Comparison of ENCODE assay signal across 8 cellular contexts in the genomic region with DNA sequence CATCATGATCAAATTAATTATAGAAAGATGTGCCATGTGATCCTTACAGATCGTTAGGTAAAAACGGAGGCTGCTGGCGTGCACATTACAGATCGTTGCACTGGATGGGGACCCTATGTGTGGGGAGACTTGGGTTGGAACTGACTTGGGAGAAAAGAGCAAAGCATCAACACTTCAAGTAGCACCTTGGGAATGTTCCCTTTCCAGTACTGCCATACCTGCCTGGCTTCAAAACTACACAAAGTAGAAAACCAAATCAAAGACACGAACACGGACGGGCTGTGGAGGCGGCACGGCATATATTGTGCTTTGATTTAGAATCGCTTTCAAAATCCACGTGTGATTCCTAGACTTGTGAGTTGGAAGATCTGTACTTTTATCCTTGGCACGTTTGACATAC. TPM values are rescaled to one million over a fixed set of nuclear protein-coding genes. Genes with fewer than 3 reads are reported as not detected.
DNase-seq lines count a peak whose midpoint lies in the region; ATAC-seq and TF ChIP-seq lines count a peak whose summit lies in the region.

No MANE protein-coding gene starts in this region.

- no peak for TF ChIP-seq POLR2A in tibial nerve (IDR thresholded peaks at IDR 0.05)

- ATAC-seq in activated CD8-positive, alpha-beta memory T cell treated with anti-CD3 and anti-CD28 coated beads, Interleukin-2, amount 10 ng/mL, durations not matched to agents 7 days and 5 days = no peak
- ATAC-seq in HG03469 (IDR thresholded peaks at IDR 0.05; ENCODE audit: unreplicated experiment) (no peak), GM21390 (IDR thresholded peaks at IDR 0.05; ENCODE audit: unreplicated experiment) (no peak)

- H3K9me3 ChIP-seq in tibial nerve = no peaks in the 10 kb centered on the region

- peak overlapping the region; percentile 73 for H3K27ac Mint-ChIP-seq in activated CD8-positive, alpha-beta memory T cell treated with anti-CD3 and anti-CD28 coated beads, Interleukin-2, amount 10 ng/mL, durations not matched to agents 7 days and 5 days
- peak overlapping the region; percentile 85 for H3K27ac Mint-ChIP-seq in activated T-helper 2 cell treated with anti-CD3 and anti-CD28 coated beads, Interferon-gamma antibody, Interleukin-2, Interleukin-4, amounts not matched to agents 10 μg/mL and 5 μg/mL and 100 μg/mL, durations not matched to agents 14 hours and 24 hours and 36 hours

- 10 to 53% methylated on average over 12 of the region's 12 CpGs for WGBS in tibial nerve, 2 donors

- no peak for DNase-seq in activated CD8-positive, alpha-beta memory T cell treated with anti-CD3 and anti-CD28 coated beads, Interleukin-2, amount 10 ng/mL, durations not matched to agents 7 days and 5 days
- no peak for DNase-seq in activated CD8-positive, alpha-beta memory T cell treated with anti-CD3 and anti-CD28 coated beads for 24 hours
- DNase-seq in activated T-helper 2 cell treated with anti-CD3 and anti-CD28 coated beads, Interferon-gamma antibody, Interleukin-2, Interleukin-4, amounts not matched to agents 10 μg/mL and 5 μg/mL and 100 μg/mL, durations not matched to agents 14 hours and 24 hours and 36 hours (ENCODE audit: low spot score) = no peak
- DNase-seq in left kidney (ENCODE audit: low read depth, low spot score) = peak; percentile 16
- DNase-seq in tibial nerve (ENCODE audit: low spot score in 2 of 2) = no peak
- DNase-seq in foreskin melanocyte = no peak

- H3K27me3 ChIP-seq in tibial nerve = no peaks in the 10 kb centered on the region

- H3K4me1 Mint-ChIP-seq in activated CD8-positive, alpha-beta memory T cell treated with anti-CD3 and anti-CD28 coated beads, Interleukin-2, amount 10 ng/mL, durations not matched to agents 7 days and 5 days = peaks cover 60% of the 10 kb centered on the region
- peaks cover 40% of the 10 kb centered on the region for H3K4me1 Mint-ChIP-seq in activated T-helper 2 cell treated with anti-CD3 and anti-CD28 coated beads, Interferon-gamma antibody, Interleukin-2, Interleukin-4, amounts not matched to agents 10 μg/mL and 5 μg/mL and 100 μg/mL, durations not matched to agents 14 hours and 24 hours and 36 hours (ENCODE audit: low read depth)

- no peaks in the 10 kb centered on the region for H3K9me3 Mint-ChIP-seq in activated CD8-positive, alpha-beta memory T cell treated with anti-CD3 and anti-CD28 coated beads, Interleukin-2, amount 10 ng/mL, durations not matched to agents 7 days and 5 days (ENCODE audit: low read depth)
- H3K9me3 Mint-ChIP-seq in activated T-helper 2 cell treated with anti-CD3 and anti-CD28 coated beads, Interferon-gamma antibody, Interleukin-2, Interleukin-4, amounts not matched to agents 10 μg/mL and 5 μg/mL and 100 μg/mL, durations not matched to agents 14 hours and 24 hours and 36 hours = no peaks in the 10 kb centered on the region

- no peaks in the 10 kb centered on the region for H3K36me3 ChIP-seq in tibial nerve

- intact Hi-C loops in activated T-helper 2 cell treated with anti-CD3 and anti-CD28 coated beads, Interferon-gamma antibody, Interleukin-2, Interleukin-4, amounts not matched to agents 10 μg/mL and 5 μg/mL and 100 μg/mL, durations not matched to agents 14 hours and 24 hours and 36 hours (cut with micrococcal nuclease) = loop anchor here (5.0 kb wide), 1 partner anchor 88 kb away; no protein-coding TSS in a partner anchor

- peak overlapping the region in 3 of 4 donors; percentile 83 to 92 (median 90) for H3K27ac ChIP-seq in tibial nerve

- H3K4me3 Mint-ChIP-seq in activated CD8-positive, alpha-beta memory T cell treated with anti-CD3 and anti-CD28 coated beads, Interleukin-2, amount 10 ng/mL, durations not matched to agents 7 days and 5 days = peak overlapping the region; percentile 76
- H3K4me3 Mint-ChIP-seq in activated T-helper 2 cell treated with anti-CD3 and anti-CD28 coated beads, Interferon-gamma antibody, Interleukin-2, Interleukin-4, amounts not matched to agents 10 μg/mL and 5 μg/mL and 100 μg/mL, durations not matched to agents 14 hours and 24 hours and 36 hours (ENCODE audit: low read depth) = peak overlapping the region; percentile 77

- H3K36me3 Mint-ChIP-seq in activated CD8-positive, alpha-beta memory T cell treated with anti-CD3 and anti-CD28 coated beads, Interleukin-2, amount 10 ng/mL, durations not matched to agents 7 days and 5 days = peaks cover 22% of the 10 kb centered on the region
- H3K36me3 Mint-ChIP-seq in activated T-helper 2 cell treated with anti-CD3 and anti-CD28 coated beads, Interferon-gamma antibody, Interleukin-2, Interleukin-4, amounts not matched to agents 10 μg/mL and 5 μg/mL and 100 μg/mL, durations not matched to agents 14 hours and 24 hours and 36 hours (ENCODE audit: low read depth) = peaks cover 27% of the 10 kb centered on the region

- H3K4me3 ChIP-seq in tibial nerve = peak overlapping the region; percentile 48 to 72 (median 54)

- CTCF ChIA-PET in activated CD8-positive, alpha-beta memory T cell treated with anti-CD3 and anti-CD28 coated beads, Interleukin-2, amount 10 ng/mL, durations not matched to agents 7 days and 5 days (lab: Charles Lee) = interaction anchor here (0.7 to 1.3 kb wide), 2 partner anchors 13 kb away, joined by 3 to 4 read pairs; no protein-coding TSS in a partner anchor

- no peak for TF ChIP-seq EP300 in tibial nerve (IDR thresholded peaks at IDR 0.05)

- no peaks in the 10 kb centered on the region for H3K27me3 Mint-ChIP-seq in activated CD8-positive, alpha-beta memory T cell treated with anti-CD3 and anti-CD28 coated beads, Interleukin-2, amount 10 ng/mL, durations not matched to agents 7 days and 5 days
- H3K27me3 Mint-ChIP-seq in activated T-helper 2 cell treated with anti-CD3 and anti-CD28 coated beads, Interferon-gamma antibody, Interleukin-2, Interleukin-4, amounts not matched to agents 10 μg/mL and 5 μg/mL and 100 μg/mL, durations not matched to agents 14 hours and 24 hours and 36 hours (ENCODE audit: low read depth) = no peaks in the 10 kb centered on the region

- no peak for TF ChIP-seq CTCF in tibial nerve (IDR thresholded peaks at IDR 0.05)

- H3K4me1 ChIP-seq in tibial nerve = peaks cover 0 to 30% (median 4%) of the 10 kb centered on the region in 4 donors

RNA-seq across cellular contexts. Expression of a gene that starts 0.9 kb away (rescaled TPM):
- total RNA-seq in activated CD8-positive, alpha-beta memory T cell treated with anti-CD3 and anti-CD28 coated beads, Interleukin-2, amount 10 ng/mL, durations not matched to agents 7 days and 5 days = 1 to 10 TPM; 3.4 to 3.7 TPM
- 1.9 and 4.3 TPM in 2 replicates for total RNA-seq in activated T-helper 2 cell treated with anti-CD3 and anti-CD28 coated beads, Interferon-gamma antibody, Interleukin-2, Interleukin-4, amounts not matched to agents 10 μg/mL and 5 μg/mL and 100 μg/mL, durations not matched to agents 14 hours and 24 hours and 36 hours
- total RNA-seq in tibial nerve = 10 to 100 TPM; 22.2 to 27.0 (median 23.7) TPM

RNA-seq across cellular contexts. Expression of a gene that starts 0.9 kb away (rescaled TPM):
- 10 to 100 TPM; 23.1 to 25.3 TPM for total RNA-seq in activated CD8-positive, alpha-beta memory T cell treated with anti-CD3 and anti-CD28 coated beads, Interleukin-2, amount 10 ng/mL, durations not matched to agents 7 days and 5 days
- 12.3 and 19.0 TPM in 2 replicates for total RNA-seq in activated T-helper 2 cell treated with anti-CD3 and anti-CD28 coated beads, Interferon-gamma antibody, Interleukin-2, Interleukin-4, amounts not matched to agents 10 μg/mL and 5 μg/mL and 100 μg/mL, durations not matched to agents 14 hours and 24 hours and 36 hours
- total RNA-seq in tibial nerve = 1 to 10 TPM; 2.7 to 5.3 (median 2.8) TPM

RNA-seq across cellular contexts. Expression of a gene that starts 1.3 kb away (rescaled TPM):
- 10 to 100 TPM; 25.2 to 33.4 TPM for total RNA-seq in activated CD8-positive, alpha-beta memory T cell treated with anti-CD3 and anti-CD28 coated beads, Interleukin-2, amount 10 ng/mL, durations not matched to agents 7 days and 5 days
- total RNA-seq in activated T-helper 2 cell treated with anti-CD3 and anti-CD28 coated beads, Interferon-gamma antibody, Interleukin-2, Interleukin-4, amounts not matched to agents 10 μg/mL and 5 μg/mL and 100 μg/mL, durations not matched to agents 14 hours and 24 hours and 36 hours = 29.3 and 34.9 TPM in 2 replicates
- 10 to 100 TPM in 3 of 4 donors, 1 to 10 TPM in 1; 6.9 to 17.7 (median 11.5) TPM for total RNA-seq in tibial nerve

RNA-seq across cellular contexts. Expression of a gene that starts 43.4 kb away (rescaled TPM):
- 10 to 100 TPM; 44.3 to 52.6 TPM for total RNA-seq in activated CD8-positive, alpha-beta memory T cell treated with anti-CD3 and anti-CD28 coated beads, Interleukin-2, amount 10 ng/mL, durations not matched to agents 7 days and 5 days
- 70.1 and 70.7 TPM in 2 replicates for total RNA-seq in activated T-helper 2 cell treated with anti-CD3 and anti-CD28 coated beads, Interferon-gamma antibody, Interleukin-2, Interleukin-4, amounts not matched to agents 10 μg/mL and 5 μg/mL and 100 μg/mL, durations not matched to agents 14 hours and 24 hours and 36 hours
- total RNA-seq in tibial nerve = 10 to 100 TPM; 40.2 to 83.3 (median 59.8) TPM

RNA-seq across cellular contexts. Expression of a gene that starts 47.5 kb away (rescaled TPM):
- 10 to 100 TPM; 12.7 to 15.0 TPM for total RNA-seq in activated CD8-positive, alpha-beta memory T cell treated with anti-CD3 and anti-CD28 coated beads, Interleukin-2, amount 10 ng/mL, durations not matched to agents 7 days and 5 days
- 3.6 and 3.7 TPM in 2 replicates for total RNA-seq in activated T-helper 2 cell treated with anti-CD3 and anti-CD28 coated beads, Interferon-gamma antibody, Interleukin-2, Interleukin-4, amounts not matched to agents 10 μg/mL and 5 μg/mL and 100 μg/mL, durations not matched to agents 14 hours and 24 hours and 36 hours
- total RNA-seq in tibial nerve = 10 to 100 TPM in 3 of 4 donors, 1 to 10 TPM in 1; 7.2 to 28.4 (median 14.6) TPM
